8 cellular contexts compared by ENCODE assay signal in genomic region chr1:145993618-145994390, GRCh38. TPM values are rescaled to one million over a fixed set of nuclear protein-coding genes. Genes with fewer than 3 reads are reported as not detected.
DNase-seq lines count a peak whose midpoint lies in the region; TF ChIP-seq lines count a peak whose summit lies in the region.

No MANE protein-coding gene starts in this region.

- DNase-seq in T-helper 1 cell (no peak), kidney epithelial cell (ENCODE audit: low read depth) (no peak), suprapubic skin (ENCODE audit: low spot score in 2 of 2) (peak in 1 of 2 donors; percentile 30), NCI-H187 (lab: John Stamatoyannopoulos, UW) (no peak), iPS-NIHi11 (ENCODE audit: low spot score) (no peak), posterior vena cava (ENCODE audit: low spot score) (no peak)

- peaks cover 40% of the 10 kb centered on the region for H3K4me1 ChIP-seq in suprapubic skin

- no peaks in the 10 kb centered on the region for H3K27me3 Mint-ChIP-seq in T-helper 1 cell treated with Interleukin-12 subunit alpha and Interleukin-12 subunit beta and Interleukin-4 antibody, amounts not matched to agents 30 μg/mL and 1 μg/mL, for 36 hours (ENCODE audit: low read depth)
- no peaks in the 10 kb centered on the region for H3K27me3 Mint-ChIP-seq in activated naive CD8-positive, alpha-beta T cell

- TF ChIP-seq POLR2A in suprapubic skin (IDR thresholded peaks at IDR 0.05), result no peak

- peaks cover 45% of the 10 kb centered on the region for H3K4me1 Mint-ChIP-seq in T-helper 1 cell treated with Interleukin-12 subunit alpha and Interleukin-12 subunit beta and Interleukin-4 antibody, amounts not matched to agents 30 μg/mL and 1 μg/mL, for 36 hours (ENCODE audit: low read depth)
- H3K4me1 Mint-ChIP-seq in activated naive CD8-positive, alpha-beta T cell (ENCODE audit: low read depth), result peaks cover 74% of the 10 kb centered on the region

- peaks cover 49% of the 10 kb centered on the region for H3K36me3 Mint-ChIP-seq in T-helper 1 cell treated with Interleukin-12 subunit alpha and Interleukin-12 subunit beta and Interleukin-4 antibody, amounts not matched to agents 30 μg/mL and 1 μg/mL, for 36 hours (ENCODE audit: low read depth)
- peaks cover 22% of the 10 kb centered on the region for H3K36me3 Mint-ChIP-seq in activated naive CD8-positive, alpha-beta T cell

- peak overlapping the region; percentile 98 for H3K4me3 Mint-ChIP-seq in T-helper 1 cell treated with Interleukin-12 subunit alpha and Interleukin-12 subunit beta and Interleukin-4 antibody, amounts not matched to agents 30 μg/mL and 1 μg/mL, for 36 hours
- H3K4me3 Mint-ChIP-seq in activated naive CD8-positive, alpha-beta T cell, result peak overlapping the region; percentile 98

- H3K27ac ChIP-seq in suprapubic skin, result peak overlapping the region; percentile 99

- 24% methylated on average over 6 of the region's 6 CpGs for WGBS in suprapubic skin

- intact Hi-C loops in posterior vena cava (cut with DNase I), result no loop called here

- no peaks in the 10 kb centered on the region for H3K27me3 ChIP-seq in kidney epithelial cell (ENCODE audit: control insufficient read depth, insufficient read depth, low read length)
- no peaks in the 10 kb centered on the region for H3K27me3 ChIP-seq in suprapubic skin

- H3K4me3 ChIP-seq in kidney epithelial cell (ENCODE audit: low read depth, low read length) (peak overlapping the region; percentile 95), suprapubic skin (peak overlapping the region; percentile 76)

- H3K9me3 Mint-ChIP-seq in T-helper 1 cell treated with Interleukin-12 subunit alpha and Interleukin-12 subunit beta and Interleukin-4 antibody, amounts not matched to agents 30 μg/mL and 1 μg/mL, for 36 hours, result no peaks in the 10 kb centered on the region
- no peaks in the 10 kb centered on the region for H3K9me3 Mint-ChIP-seq in activated naive CD8-positive, alpha-beta T cell (ENCODE audit: low read depth)

- peak overlapping the region; percentile 99 for H3K27ac Mint-ChIP-seq in T-helper 1 cell treated with Interleukin-12 subunit alpha and Interleukin-12 subunit beta and Interleukin-4 antibody, amounts not matched to agents 30 μg/mL and 1 μg/mL, for 36 hours
- H3K27ac Mint-ChIP-seq in activated naive CD8-positive, alpha-beta T cell, result peak overlapping the region; percentile 99

- no peak for TF ChIP-seq CTCF in kidney epithelial cell (IDR thresholded peaks at IDR 0.05; ENCODE audit: insufficient read depth, low read length, poor library complexity, severe bottlenecking)
- TF ChIP-seq CTCF in suprapubic skin (IDR thresholded peaks at IDR 0.05), result no peak

- H3K9me3 ChIP-seq in suprapubic skin, result no peaks in the 10 kb centered on the region

- H3K36me3 ChIP-seq in kidney epithelial cell (ENCODE audit: control insufficient read depth, insufficient read depth, low read length) (peaks cover 9% of the 10 kb centered on the region), suprapubic skin (peaks cover 33% of the 10 kb centered on the region)

- no peak for TF ChIP-seq EP300 in suprapubic skin (IDR thresholded peaks at IDR 0.05)

RNA-seq across cellular contexts. Expression of gene TXNIP, which starts 2.6 kb away (rescaled TPM):
- total RNA-seq in kidney epithelial cell, result 14.7 and 19.0 TPM in 2 replicates
- total RNA-seq in suprapubic skin, result 1,000 to 10,000 TPM; 2,326 to 8,649 (median 2,541) TPM
- total RNA-seq in posterior vena cava, result 100 to 1,000 TPM; 393 to 441 TPM

RNA-seq across cellular contexts. Expression of gene HJV, which starts 27.7 kb away (rescaled TPM):
- not detected in 2 replicates for total RNA-seq in kidney epithelial cell
- not detected for total RNA-seq in suprapubic skin
- not detected for total RNA-seq in posterior vena cava

RNA-seq across cellular contexts. Expression of gene POLR3GL, which starts 29.3 kb away (rescaled TPM):
- total RNA-seq in kidney epithelial cell (12.2 and 14.3 TPM in 2 replicates), suprapubic skin (10 to 100 TPM in 2 of 4 donors, 1 to 10 TPM in 2; 7.3 to 16.7 (median 11.9) TPM), posterior vena cava (10 to 100 TPM; 22.8 to 23.8 TPM)

RNA-seq across cellular contexts. Expression of gene ANKRD34A, which starts 29.4 kb away (rescaled TPM):
- 0.46 TPM in 1 of 2 replicates, not detected in the other for total RNA-seq in kidney epithelial cell
- under 1 TPM in 3 of 4 donors, not detected in 1; 0.21 to 0.64 (median 0.45) TPM for total RNA-seq in suprapubic skin
- 1 to 10 TPM; 2.3 TPM for total RNA-seq in posterior vena cava

RNA-seq across cellular contexts. Expression of gene LIX1L, which starts 36.0 kb away (rescaled TPM):
- total RNA-seq in kidney epithelial cell, result 23.2 and 28.0 TPM in 2 replicates
- total RNA-seq in suprapubic skin, result 10 to 100 TPM in 3 of 4 donors, 1 to 10 TPM in 1; 7.6 to 18.4 (median 11.3) TPM
- 10 to 100 TPM; 45.5 to 45.8 TPM for total RNA-seq in posterior vena cava

Comparison
In these comparisons a context has a peak if more than half of its experiments do, and no peak if none do; other contexts are left out.
1. RNA of gene TXNIP, which starts 2.6 kb away (total RNA-seq): 2,326 to 8,649 TPM in suprapubic skin and 393 to 441 TPM in posterior vena cava; 14.7 to 19.0 TPM in kidney epithelial cell; every median in the first group is over 10 times any median in the second.